ENCODE assay signal across 1 cellular context in the genomic region with DNA sequence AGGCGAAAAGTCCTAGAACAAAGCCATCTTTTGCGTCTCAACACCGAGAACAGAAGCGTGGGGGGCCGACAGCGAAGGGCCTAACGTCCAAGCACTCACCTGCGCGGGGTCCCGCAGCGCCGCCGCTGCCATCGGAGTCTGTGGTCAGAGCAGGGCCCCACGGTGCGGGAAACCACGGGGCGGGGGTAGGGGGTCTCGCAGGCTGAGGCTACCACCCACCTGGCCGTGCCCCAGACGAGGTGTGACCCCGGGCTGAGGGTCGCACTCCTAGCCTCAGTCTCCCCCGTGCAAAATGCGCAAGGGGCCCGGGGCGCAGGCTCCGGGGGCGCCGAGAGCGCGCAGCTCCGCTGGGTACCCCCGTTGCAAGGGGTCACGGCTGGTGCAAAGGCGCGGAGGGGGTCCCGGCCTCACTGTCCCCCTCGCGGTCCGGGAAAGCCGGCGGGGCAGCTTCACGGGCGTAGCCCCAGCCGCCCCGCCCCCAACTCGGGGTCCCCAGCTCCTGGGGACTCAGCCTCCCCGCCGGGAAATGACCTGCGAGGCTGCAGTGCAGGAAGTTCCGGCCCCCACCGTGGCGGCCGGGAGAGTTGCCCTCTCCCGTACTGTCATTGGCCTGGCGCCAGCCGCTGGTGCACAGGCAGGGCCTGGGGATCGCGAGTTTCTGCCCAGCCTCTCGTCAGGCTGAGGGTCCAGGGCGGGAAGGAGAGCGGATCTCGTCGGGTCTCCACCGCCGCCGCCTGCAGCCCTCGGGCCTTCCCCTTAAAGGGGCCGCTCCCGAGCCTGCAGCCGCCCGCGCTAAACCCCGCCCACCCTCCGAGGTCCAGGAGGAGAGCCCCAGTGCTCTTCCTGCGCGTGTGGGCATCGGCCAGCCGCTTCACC.
TF ChIP-seq lines count a peak whose summit lies in the region.

ZNF792 (minus strand) TSS at position 699 of the 876 bp plus-strand sequence; CDS start at position 132, 567 bp downstream.

TF ChIP-seq in K562, 482 proteins besides CTCF, POLR2A, EP300 and RAD21 (continued from another document and continues in another):
- TF ChIP-seq, protein P1, sequence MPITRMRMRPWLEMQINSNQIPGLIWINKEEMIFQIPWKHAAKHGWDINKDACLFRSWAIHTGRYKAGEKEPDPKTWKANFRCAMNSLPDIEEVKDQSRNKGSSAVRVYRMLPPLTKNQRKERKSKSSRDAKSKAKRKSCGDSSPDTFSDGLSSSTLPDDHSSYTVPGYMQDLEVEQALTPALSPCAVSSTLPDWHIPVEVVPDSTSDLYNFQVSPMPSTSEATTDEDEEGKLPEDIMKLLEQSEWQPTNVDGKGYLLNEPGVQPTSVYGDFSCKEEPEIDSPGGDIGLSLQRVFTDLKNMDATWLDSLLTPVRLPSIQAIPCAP (CRISPR knock-in tag; IDR thresholded peaks at IDR 0.05; ENCODE audit: borderline replicate concordance) = no peak
- TF ChIP-seq FOXK2 (conservative IDR thresholded peaks at IDR 0.05 in 1 of 2, IDR thresholded peaks at IDR 0.05 in 1 of 2; ENCODE audit: low read depth in 2 of 2) (no peak), ERF (CRISPR knock-in tag; IDR thresholded peaks at IDR 0.05) (0 out of 2 replicates have a peak, but pooled peaks have one; percentile 31), CSDE1 (IDR thresholded peaks at IDR 0.05) (no peak), TBP (optimal IDR thresholded peaks at IDR 0.05; ENCODE audit: low read depth, low read length) (no peak), ARID2 (IDR thresholded peaks at IDR 0.05) (no peak), CHD2 (IDR thresholded peaks at IDR 0.05; ENCODE audit: low read depth, low read length) (no peak; the same call in 1 of the 2 replicates), ZNF431 (CRISPR knock-in tag; IDR thresholded peaks at IDR 0.05) (no peak), CREB1 (IDR thresholded peaks at IDR 0.05) (no peak), CREB1 (CRISPR knock-in tag; IDR thresholded peaks at IDR 0.05) (no peak), STAT5B (CRISPR knock-in tag; IDR thresholded peaks at IDR 0.05) (no peak), CXXC5 (CRISPR knock-in tag; IDR thresholded peaks at IDR 0.05) (peak; percentile 40), NR2C2 (CRISPR knock-in tag; IDR thresholded peaks at IDR 0.05) (no peak), NR2C2 (tag; IDR thresholded peaks at IDR 0.05) (peak; percentile 52), BMI1 (IDR thresholded peaks at IDR 0.05; ENCODE audit: low read length) (no peak), BDP1 (IDR thresholded peaks at IDR 0.05; ENCODE audit: insufficient read depth, insufficient read length) (no peak), SIX5 (IDR thresholded peaks at IDR 0.05; ENCODE audit: borderline replicate concordance in 1 of 2, insufficient read depth in 1 of 2, low read depth in 1 of 2, low read length in 2 of 2) (no peak), MED1 (CRISPR knock-in tag; IDR thresholded peaks at IDR 0.05; ENCODE audit: borderline replicate concordance) (no peak), ZNF41 (CRISPR knock-in tag; conservative IDR thresholded peaks at IDR 0.05) (no peak), CBFA2T2 (conservative IDR thresholded peaks at IDR 0.05) (no peak), ZNF695 (CRISPR knock-in tag; IDR thresholded peaks at IDR 0.05) (no peak), SMAD2 (IDR thresholded peaks at IDR 0.05; ENCODE audit: low read depth, low read length) (no peak), KLF10 (CRISPR knock-in tag; IDR thresholded peaks at IDR 0.05) (no peak), ZNF696 (CRISPR knock-in tag; conservative IDR thresholded peaks at IDR 0.05) (no peak), ZNF655 (CRISPR knock-in tag; IDR thresholded peaks at IDR 0.05) (no peak), ASH1L (IDR thresholded peaks at IDR 0.05; ENCODE audit: borderline replicate concordance, low read depth, partially characterized antibody) (no peak), KLF6 (CRISPR knock-in tag; IDR thresholded peaks at IDR 0.05; ENCODE audit: borderline replicate concordance) (no peak), TOE1 (IDR thresholded peaks at IDR 0.05; ENCODE audit: borderline replicate concordance) (peak; percentile 57; the same call in 1 of the 2 replicates), TOE1 (CRISPR knock-in tag; IDR thresholded peaks at IDR 0.05; ENCODE audit: borderline replicate concordance, low read depth) (no peak), MTA2 (IDR thresholded peaks at IDR 0.05; ENCODE audit: low read depth) (no peak), SETDB1 (IDR thresholded peaks at IDR 0.05; ENCODE audit: low read length) (no peak), ADNP (tag; IDR thresholded peaks at IDR 0.05) (no peak), FOS (IDR thresholded peaks at IDR 0.05; ENCODE audit: extremely low read depth, insufficient read length) (no peak), CTBP1 (IDR thresholded peaks at IDR 0.05; ENCODE audit: borderline replicate concordance) (0 out of 2 replicates have a peak, but pooled peaks have one; percentile 1), ZNF780A (CRISPR knock-in tag; IDR thresholded peaks at IDR 0.05) (no peak), PTTG1 (tag; IDR thresholded peaks at IDR 0.05; ENCODE audit: low read depth) (no peak), BCOR (IDR thresholded peaks at IDR 0.05) (peak; percentile 32; the same call in 1 of the 2 replicates), ZNF561 (CRISPR knock-in tag; conservative IDR thresholded peaks at IDR 0.05) (no peak), NRF1 (conservative IDR thresholded peaks at IDR 0.05 in 1 of 2, IDR thresholded peaks at IDR 0.05 in 1 of 2) (peak; percentile 50 to 60; a peak in 3 of 4 replicates), ZBTB34 (CRISPR knock-in tag; IDR thresholded peaks at IDR 0.05) (no peak), SMAD1 (IDR thresholded peaks at IDR 0.05; ENCODE audit: low read depth, low read length, partially characterized antibody) (no peak), RB1 (IDR thresholded peaks at IDR 0.05; ENCODE audit: low read depth) (peak; percentile 48; the same call in 1 of the 2 replicates), CREBBP (IDR thresholded peaks at IDR 0.05; ENCODE audit: low read depth, low read length) (no peak), GMEB1 (CRISPR knock-in tag; IDR thresholded peaks at IDR 0.05) (no peak), MLLT1 (IDR thresholded peaks at IDR 0.05) (no peak), CREM (IDR thresholded peaks at IDR 0.05; ENCODE audit: low read depth) (peak; percentile 43; the same call in 1 of the 2 replicates), ZNF830 (CRISPR knock-in tag; IDR thresholded peaks at IDR 0.05) (0 out of 2 replicates have a peak, but pooled peaks have one; percentile 53), CBX5 (IDR thresholded peaks at IDR 0.05; ENCODE audit: borderline replicate concordance, low read depth) (no peak; the same call in 1 of the 2 replicates)
- TF ChIP-seq, protein P2, sequence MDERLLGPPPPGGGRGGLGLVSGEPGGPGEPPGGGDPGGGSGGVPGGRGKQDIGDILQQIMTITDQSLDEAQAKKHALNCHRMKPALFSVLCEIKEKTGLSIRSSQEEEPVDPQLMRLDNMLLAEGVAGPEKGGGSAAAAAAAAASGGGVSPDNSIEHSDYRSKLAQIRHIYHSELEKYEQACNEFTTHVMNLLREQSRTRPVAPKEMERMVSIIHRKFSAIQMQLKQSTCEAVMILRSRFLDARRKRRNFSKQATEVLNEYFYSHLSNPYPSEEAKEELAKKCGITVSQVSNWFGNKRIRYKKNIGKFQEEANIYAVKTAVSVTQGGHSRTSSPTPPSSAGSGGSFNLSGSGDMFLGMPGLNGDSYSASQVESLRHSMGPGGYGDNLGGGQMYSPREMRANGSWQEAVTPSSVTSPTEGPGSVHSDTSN (CRISPR knock-in tag; IDR thresholded peaks at IDR 0.05; ENCODE audit: low read depth) = no peak
- TF ChIP-seq, protein P2 (tag; conservative IDR thresholded peaks at IDR 0.05; ENCODE audit: low read depth) = no peak
- TF ChIP-seq, protein P3, sequence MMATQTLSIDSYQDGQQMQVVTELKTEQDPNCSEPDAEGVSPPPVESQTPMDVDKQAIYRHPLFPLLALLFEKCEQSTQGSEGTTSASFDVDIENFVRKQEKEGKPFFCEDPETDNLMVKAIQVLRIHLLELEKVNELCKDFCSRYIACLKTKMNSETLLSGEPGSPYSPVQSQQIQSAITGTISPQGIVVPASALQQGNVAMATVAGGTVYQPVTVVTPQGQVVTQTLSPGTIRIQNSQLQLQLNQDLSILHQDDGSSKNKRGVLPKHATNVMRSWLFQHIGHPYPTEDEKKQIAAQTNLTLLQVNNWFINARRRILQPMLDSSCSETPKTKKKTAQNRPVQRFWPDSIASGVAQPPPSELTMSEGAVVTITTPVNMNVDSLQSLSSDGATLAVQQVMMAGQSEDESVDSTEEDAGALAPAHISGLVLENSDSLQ (IDR thresholded peaks at IDR 0.05) = no peak
- TF ChIP-seq, protein P4, sequence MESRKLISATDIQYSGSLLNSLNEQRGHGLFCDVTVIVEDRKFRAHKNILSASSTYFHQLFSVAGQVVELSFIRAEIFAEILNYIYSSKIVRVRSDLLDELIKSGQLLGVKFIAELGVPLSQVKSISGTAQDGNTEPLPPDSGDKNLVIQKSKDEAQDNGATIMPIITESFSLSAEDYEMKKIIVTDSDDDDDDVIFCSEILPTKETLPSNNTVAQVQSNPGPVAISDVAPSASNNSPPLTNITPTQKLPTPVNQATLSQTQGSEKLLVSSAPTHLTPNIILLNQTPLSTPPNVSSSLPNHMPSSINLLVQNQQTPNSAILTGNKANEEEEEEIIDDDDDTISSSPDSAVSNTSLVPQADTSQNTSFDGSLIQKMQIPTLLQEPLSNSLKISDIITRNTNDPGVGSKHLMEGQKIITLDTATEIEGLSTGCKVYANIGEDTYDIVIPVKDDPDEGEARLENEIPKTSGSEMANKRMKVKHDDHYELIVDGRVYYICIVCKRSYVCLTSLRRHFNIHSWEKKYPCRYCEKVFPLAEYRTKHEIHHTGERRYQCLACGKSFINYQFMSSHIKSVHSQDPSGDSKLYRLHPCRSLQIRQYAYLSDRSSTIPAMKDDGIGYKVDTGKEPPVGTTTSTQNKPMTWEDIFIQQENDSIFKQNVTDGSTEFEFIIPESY (CRISPR knock-in tag; IDR thresholded peaks at IDR 0.05) = no peak
- TF ChIP-seq, protein P5, sequence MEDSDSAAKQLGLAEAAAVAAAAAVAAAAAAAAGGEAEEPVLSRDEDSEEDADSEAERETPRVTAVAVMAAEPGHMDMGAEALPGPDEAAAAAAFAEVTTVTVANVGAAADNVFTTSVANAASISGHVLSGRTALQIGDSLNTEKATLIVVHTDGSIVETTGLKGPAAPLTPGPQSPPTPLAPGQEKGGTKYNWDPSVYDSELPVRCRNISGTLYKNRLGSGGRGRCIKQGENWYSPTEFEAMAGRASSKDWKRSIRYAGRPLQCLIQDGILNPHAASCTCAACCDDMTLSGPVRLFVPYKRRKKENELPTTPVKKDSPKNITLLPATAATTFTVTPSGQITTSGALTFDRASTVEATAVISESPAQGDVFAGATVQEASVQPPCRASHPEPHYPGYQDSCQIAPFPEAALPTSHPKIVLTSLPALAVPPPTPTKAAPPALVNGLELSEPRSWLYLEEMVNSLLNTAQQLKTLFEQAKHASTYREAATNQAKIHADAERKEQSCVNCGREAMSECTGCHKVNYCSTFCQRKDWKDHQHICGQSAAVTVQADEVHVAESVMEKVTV (CRISPR knock-in tag; IDR thresholded peaks at IDR 0.05) = no peak
